8 cellular contexts compared by ENCODE assay signal in the genomic region with DNA sequence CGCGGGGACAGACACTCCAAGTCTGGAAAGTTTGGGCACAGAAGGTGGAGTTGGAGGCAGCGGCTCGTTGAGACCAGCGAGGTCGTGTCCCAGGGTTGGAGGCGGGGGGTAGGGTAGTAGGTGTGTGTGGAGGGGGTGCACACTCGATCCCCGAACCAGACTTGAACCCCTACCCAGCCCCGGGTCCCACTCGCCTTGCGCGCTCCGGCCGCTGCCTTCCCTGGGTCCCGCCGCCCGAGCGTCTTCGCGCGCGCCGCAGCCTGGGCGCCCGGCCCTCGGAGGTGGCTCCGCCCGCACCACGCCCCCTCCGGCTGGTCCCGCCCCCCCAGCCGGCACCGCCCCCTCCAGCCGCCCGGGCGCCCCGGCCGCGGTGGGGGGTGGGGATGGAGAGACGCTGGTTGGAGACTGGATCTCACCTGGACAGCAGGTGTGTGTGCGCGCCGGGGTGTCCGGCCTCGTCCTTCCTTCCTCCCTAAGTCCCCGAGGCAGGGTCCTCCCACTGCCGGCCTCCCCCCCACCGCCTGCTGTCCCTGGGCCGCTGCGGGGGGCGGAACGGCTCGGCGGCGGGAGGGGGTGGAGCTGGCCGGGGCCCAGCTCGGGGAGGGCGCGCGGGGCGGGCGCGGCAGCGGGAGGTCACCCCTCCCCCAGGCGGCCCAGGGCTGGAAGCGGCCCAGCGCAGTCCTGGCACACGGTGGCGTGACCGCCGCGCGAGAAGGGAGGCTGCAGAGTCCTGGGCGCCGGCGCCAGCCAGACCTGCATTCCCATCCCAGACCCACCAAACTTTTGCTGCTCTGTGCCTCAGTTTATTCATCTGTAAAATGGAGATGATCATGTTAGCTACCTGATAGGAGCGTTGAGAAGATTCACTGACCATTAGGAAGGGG. TPM values are rescaled to one million over a fixed set of nuclear protein-coding genes. Genes with fewer than 3 reads are reported as not detected.
DNase-seq lines count a peak whose midpoint lies in the region; ATAC-seq and TF ChIP-seq lines count a peak whose summit lies in the region.

A gene (minus strand): TSS at position 255 of the 884 bp plus-strand sequence. CDS start 3,034 bp downstream, outside the sequence.

- ATAC-seq in GM21737 (IDR thresholded peaks at IDR 0.05; ENCODE audit: unreplicated experiment) (peak; percentile 66), gastroesophageal sphincter (peak; percentile 90)

- in situ Hi-C loops in SK-MEL-5 (cut with HindIII; ENCODE audit: low pct_unique_long_range_greater_than_20kb, low sequenced_read_pairs) = no loop called here

- H3K27ac ChIP-seq in gastroesophageal sphincter (peak within 1 kb of the TSS; percentile 80 to 99 (median 96)), neutrophil (no peak within 1 kb of the TSS)

- no peaks in the 10 kb centered on the region for H3K9me3 ChIP-seq in gastroesophageal sphincter
- no peaks in the 10 kb centered on the region for H3K9me3 ChIP-seq in neutrophil

- peak in 3 of 4 experiments; percentile 11 to 43 (median 26) for TF ChIP-seq CTCF in gastroesophageal sphincter (IDR thresholded peaks at IDR 0.05)
- TF ChIP-seq CTCF in neutrophil (IDR thresholded peaks at IDR 0.05) = no peak
- no peak for TF ChIP-seq CTCF in subcutaneous adipose tissue (IDR thresholded peaks at IDR 0.05; ENCODE audit: low read depth)

- H3K4me3 ChIP-seq in gastroesophageal sphincter (peak within 1 kb of the TSS; percentile 76 to 86), neutrophil (ENCODE audit: low read depth in 1 of 2, low read length in 1 of 2) (peak within 1 kb of the TSS; percentile 43 to 58)

- no peak for TF ChIP-seq EP300 in gastroesophageal sphincter (IDR thresholded peaks at IDR 0.05)

- H3K4me1 ChIP-seq in gastroesophageal sphincter (peaks cover 0 to 75% (median 33%) of the 10 kb centered on the region in 3 donors), neutrophil (ENCODE audit: control insufficient read depth in 1 of 2, insufficient read depth in 1 of 2, low read depth in 1 of 2, low read length in 1 of 2) (peaks cover 12 to 14% of the 10 kb centered on the region in 2 experiments)

- H3K27me3 ChIP-seq in gastroesophageal sphincter = no peaks in the 10 kb centered on the region
- peaks cover 49% of the 10 kb centered on the region for H3K27me3 ChIP-seq in neutrophil

- H3K36me3 ChIP-seq in gastroesophageal sphincter (peaks cover 0 to 57% of the 10 kb centered on the region in 2 donors), neutrophil (no peaks in the 10 kb centered on the region)

- 0 to 2% methylated on average over 10 to 11 of the region's 78 CpGs for WGBS in gastroesophageal sphincter (ENCODE audit: low coverage in 1 of 2), 2 donors

- DNase-seq in DMS53 treated with DMSO at 0.1 percent for 48 hours (lab: John Stamatoyannopoulos, UW; ENCODE audit: unreplicated experiment) = peak; percentile 74
- peak; percentile 69 for DNase-seq in LHCN-M2 (ENCODE audit: low read depth)
- peak; percentile 69 for DNase-seq in SK-MEL-5 (ENCODE audit: low read depth, low spot score)
- peak; percentile 70 for DNase-seq in activated naive CD4-positive, alpha-beta T cell treated with anti-CD3 and anti-CD28 coated beads, Interleukin-2, amount 50 U/mL, for 16 hours

- peak; percentile 88 to 91 for TF ChIP-seq POLR2A in gastroesophageal sphincter (IDR thresholded peaks at IDR 0.05)

RNA-seq across cellular contexts. Expression of the gene that starts here (rescaled TPM):
- total RNA-seq in LHCN-M2 (2014; rRNA removed) (336 and 345 TPM in 2 replicates), gastroesophageal sphincter (1,000 to 10,000 TPM in 3 of 4 donors, 100 to 1,000 TPM in 1; 913 to 1,808 (median 1,065) TPM), subcutaneous adipose tissue (100 to 1,000 TPM; 156 to 414 (median 327) TPM)
- polyA plus RNA-seq in LHCN-M2 (2012) = 234 TPM
- total RNA-seq in SK-MEL-5 (2014; rRNA removed; shearing (Covaris generic)) = 10.7 and 10.9 TPM in 2 replicates
- 27.1 and 33.6 TPM in 2 replicates for polyA plus RNA-seq in SK-MEL-5 (2015; cell fraction: cytosol; rRNA removed)
- polyA plus RNA-seq in SK-MEL-5 (2015; cell fraction: nucleus; rRNA removed) = 6.4 and 17.2 TPM in 2 replicates

Comparison
In these comparisons a context has a peak if more than half of its experiments do, and no peak if none do; other contexts are left out.
1. RNA of the gene that starts here (total RNA-seq): 913 to 1,808 TPM in gastroesophageal sphincter, 156 to 414 TPM in subcutaneous adipose tissue and 336 to 345 TPM in LHCN-M2; 10.7 to 10.9 TPM in SK-MEL-5; every median in the first group is over 10 times any median in the second.
2. CTCF ChIP-seq: peak in gastroesophageal sphincter (3 of 4); none in neutrophil (single experiment) and subcutaneous adipose tissue (single experiment).
3. Peak in every context shown above with its lines, with median percentiles within 50 percentile points of each other: DNase-seq.